Comparison of ENCODE assay signal across 30 cellular contexts in genomic region chr14:76639606-76640272, GRCh38.
"Had no signal": no experiment of that assay in that cellular context is flagged by ENCODE, and none has a peak within 500 bp of the region (broad histone marks: within the 10 kb centered on the region; RNA-seq: fewer than 3 reads in every experiment).

No MANE protein-coding gene starts in this region.

- H3K36me3 ChIP-seq: brain microvascular endothelial cell, esophagus squamous epithelium, WERI-Rb-1 had no signal

- DNase-seq: activated B cell treated with CpG ODN at 0.5 μM for 24 hours; activated CD4-positive, alpha-beta T cell treated with anti-CD3 and anti-CD28 coated beads for 48 hours; activated CD4-positive, alpha-beta T cell treated with anti-CD3 and anti-CD28 coated beads, Interleukin-2, amount 50 U/mL, for 1 hour; activated CD4-positive, alpha-beta T cell treated with anti-CD3 and anti-CD28 coated beads, Interleukin-2, amount 50 U/mL, for 48 hours; activated CD8-positive, alpha-beta memory T cell treated with anti-CD3 and anti-CD28 coated beads for 24 hours; activated CD8-positive, alpha-beta T cell treated with anti-CD3 and anti-CD28 coated beads for 36 hours; activated effector memory CD4-positive, alpha-beta T cell treated with Interleukin-2 at 50 U/mL for 16 hours; activated gamma-delta T cell treated with Interleukin-2 at 50 U/mL for 16 hours; activated naive CD4-positive, alpha-beta T cell treated with anti-CD3 and anti-CD28 coated beads, Interleukin-2, amount 50 U/mL, for 16 hours; activated naive CD4-positive, alpha-beta T cell treated with Interleukin-2 at 50 U/mL for 16 hours; activated T-cell treated with anti-CD3 and anti-CD28 coated beads, Interleukin-2, amount 50 U/mL, for 4 hours; amniotic stem cell; anterior cingulate cortex; brain microvascular endothelial cell; cortex of kidney; dermis blood vessel endothelial cell; effector CD4-positive, alpha-beta T cell; effector memory CD8-positive, alpha-beta T cell; esophagus squamous epithelium; foreskin fibroblast; head of caudate nucleus; T-helper 17 cell; T1000; WERI-Rb-1 had no signal

- H3K4me1 ChIP-seq: esophagus squamous epithelium had no signal

- H3K27ac Mint-ChIP-seq: activated B cell treated with CpG ODN at 0.5 μM for 24 hours; activated CD8-positive, alpha-beta T cell treated with anti-CD3 and anti-CD28 coated beads for 36 hours; activated naive CD8-positive, alpha-beta T cell; activated T-helper 17 cell treated with anti-CD3 and anti-CD28 coated beads, Interleukin-2, amount 50 U/mL, for 72 hours; effector memory CD8-positive, alpha-beta T cell; T-helper 17 cell; T-helper 2 cell treated with Interferon-gamma antibody and Interleukin-4, amounts not matched to agents 5 μg/mL and 100 μg/mL, for 36 hours had no signal

- H3K4me3 Mint-ChIP-seq: activated B cell treated with CpG ODN at 0.5 μM for 24 hours; activated CD8-positive, alpha-beta T cell treated with anti-CD3 and anti-CD28 coated beads for 36 hours; activated naive CD8-positive, alpha-beta T cell; activated T-cell treated with anti-CD3 and anti-CD28 coated beads, Interleukin-2, amount 50 U/mL, for 4 hours; activated T-helper 17 cell treated with anti-CD3 and anti-CD28 coated beads, Interleukin-2, amount 50 U/mL, for 72 hours; central memory CD8-positive, alpha-beta T cell; effector memory CD8-positive, alpha-beta T cell; T-helper 17 cell; T-helper 2 cell treated with Interferon-gamma antibody and Interleukin-4, amounts not matched to agents 5 μg/mL and 100 μg/mL, for 36 hours had no signal

- H3K27ac ChIP-seq: brain microvascular endothelial cell, epithelial cell of prostate, esophagus squamous epithelium, WERI-Rb-1 had no signal

- H3K27me3 ChIP-seq: brain microvascular endothelial cell had no signal

- ATAC-seq: activated CD4-positive, CD25-positive, alpha-beta regulatory T cell treated with anti-CD3 and anti-CD28 coated beads, Interleukin-2, amount 50 U/mL, for 24 hours; activated CD8-positive, alpha-beta T cell treated with anti-CD3 and anti-CD28 coated beads for 36 hours; activated T-cell treated with anti-CD3 and anti-CD28 coated beads, Interleukin-2, amount 50 U/mL, for 4 hours; activated T-helper 17 cell treated with anti-CD3 and anti-CD28 coated beads, Interleukin-2, amount 50 U/mL, for 72 hours; effector memory CD8-positive, alpha-beta T cell; T-helper 17 cell had no signal

- H3K4me3 ChIP-seq: esophagus squamous epithelium had no signal

- H3K4me1 Mint-ChIP-seq: activated B cell treated with CpG ODN at 0.5 μM for 24 hours; activated T-helper 17 cell treated with anti-CD3 and anti-CD28 coated beads, Interleukin-2, amount 50 U/mL, for 72 hours; central memory CD8-positive, alpha-beta T cell; T-helper 17 cell had no signal

- H3K9me3 Mint-ChIP-seq: activated CD8-positive, alpha-beta T cell treated with anti-CD3 and anti-CD28 coated beads for 36 hours; activated T-helper 17 cell treated with anti-CD3 and anti-CD28 coated beads, Interleukin-2, amount 50 U/mL, for 72 hours; central memory CD8-positive, alpha-beta T cell; T-helper 2 cell treated with Interferon-gamma antibody and Interleukin-4, amounts not matched to agents 5 μg/mL and 100 μg/mL, for 36 hours had no signal

- H3K36me3 Mint-ChIP-seq: activated naive CD8-positive, alpha-beta T cell had no signal

- H3K9me3 ChIP-seq: esophagus squamous epithelium had no signal
